In the genomic region with DNA sequence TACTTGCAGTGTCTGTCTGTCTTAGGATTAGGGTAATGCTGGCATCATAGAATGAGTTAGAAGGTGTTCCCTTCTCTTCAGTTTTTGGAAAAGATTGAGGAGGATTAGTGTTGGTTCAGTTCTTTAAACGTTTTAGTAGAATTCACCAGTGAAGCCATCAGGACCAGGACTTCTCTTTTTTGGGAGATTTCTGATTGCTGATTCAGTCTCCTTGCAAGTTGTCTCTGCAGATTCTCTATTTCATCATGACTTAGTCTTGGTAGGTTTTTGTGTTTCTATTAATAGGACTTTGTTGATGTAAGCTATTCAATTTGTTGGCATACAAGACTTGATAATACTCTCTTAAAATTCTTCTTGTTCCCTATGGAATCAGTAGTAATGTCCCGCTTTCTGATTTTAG, we compare ENCODE assay signal across 19 cellular contexts. TPM values are rescaled to one million over a fixed set of nuclear protein-coding genes. Genes with fewer than 3 reads are reported as not detected.
DNase-seq lines count a peak whose midpoint lies in the region; ATAC-seq and TF ChIP-seq lines count a peak whose summit lies in the region.
"Had no signal": no experiment of that assay in that cellular context is flagged by ENCODE, and none has a peak within 500 bp of the region (broad histone marks: within the 10 kb centered on the region; RNA-seq: fewer than 3 reads in every experiment).

No MANE protein-coding gene starts in this region.

- TF ChIP-seq CTCF in cardiac fibroblast (IDR thresholded peaks at IDR 0.05; ENCODE audit: low read depth, low read length) (no peak), gastrocnemius medialis (IDR thresholded peaks at IDR 0.05 in 4 of 5, conservative IDR thresholded peaks at IDR 0.05 in 1 of 5) (no peak), vagina (IDR thresholded peaks at IDR 0.05) (no peak), mesothelial cell of epicardium (IDR thresholded peaks at IDR 0.05; ENCODE audit: unreplicated experiment) (no peak)

- H3K36me3 Mint-ChIP-seq in activated naive CD8-positive, alpha-beta T cell, result peaks cover 36% of the 10 kb centered on the region
- H3K36me3 Mint-ChIP-seq in activated naive CD8-positive, alpha-beta T cell treated with anti-CD3 and anti-CD28 coated beads for 36 hours, result peaks cover 67% of the 10 kb centered on the region
- H3K36me3 Mint-ChIP-seq in mesothelial cell of epicardium, result peaks cover 52% of the 10 kb centered on the region

- peaks cover 49% of the 10 kb centered on the region for H3K4me1 Mint-ChIP-seq in activated naive CD8-positive, alpha-beta T cell (ENCODE audit: low read depth)
- H3K4me1 Mint-ChIP-seq in activated naive CD8-positive, alpha-beta T cell treated with anti-CD3 and anti-CD28 coated beads for 36 hours, result peaks cover 61% of the 10 kb centered on the region
- peaks cover 5% of the 10 kb centered on the region for H3K4me1 Mint-ChIP-seq in mesothelial cell of epicardium

- H3K27ac ChIP-seq in gastrocnemius medialis, result peak overlapping the region; percentile 74 to 85 (median 82)
- no peak overlapping the region for H3K27ac ChIP-seq in vagina
- H3K27ac ChIP-seq: coronary artery, epithelial cell of prostate, suprapubic skin had no signal

- H3K27ac Mint-ChIP-seq in activated naive CD8-positive, alpha-beta T cell, result peak overlapping the region; percentile 50
- H3K27ac Mint-ChIP-seq in activated naive CD8-positive, alpha-beta T cell treated with anti-CD3 and anti-CD28 coated beads for 36 hours, result no peak overlapping the region
- H3K27ac Mint-ChIP-seq in mesothelial cell of epicardium, result no peak overlapping the region
- H3K27ac Mint-ChIP-seq: H9 had no signal

- H3K9me3 ChIP-seq in gastrocnemius medialis, result no peaks in the 10 kb centered on the region
- H3K9me3 ChIP-seq in vagina, result no peaks in the 10 kb centered on the region
- H3K9me3 ChIP-seq: MG63, suprapubic skin had no signal

- H3K4me1 ChIP-seq in gastrocnemius medialis (peaks cover 25 to 41% of the 10 kb centered on the region in 2 donors), vagina (peaks cover 4% of the 10 kb centered on the region)
- H3K4me1 ChIP-seq: suprapubic skin had no signal

- DNase-seq in activated naive CD8-positive, alpha-beta T cell treated with anti-CD3 and anti-CD28 coated beads for 36 hours, result no peak
- DNase-seq in LHCN-M2 (ENCODE audit: low read depth), result peak; percentile 18
- DNase-seq in cardiac fibroblast (ENCODE audit: low read depth in 2 of 2), result peak; percentile 11 to 59
- no peak for DNase-seq in gastrocnemius medialis
- no peak for DNase-seq in vagina (ENCODE audit: extremely low spot score in 2 of 2)
- DNase-seq in mesothelial cell of epicardium (ENCODE audit: low spot score in 2 of 2, unreplicated experiment in 2 of 2), result no peak
- no peak for DNase-seq in sciatic nerve (ENCODE audit: low spot score)
- DNase-seq: activated CD4-positive, alpha-beta T cell treated with anti-CD3 and anti-CD28 coated beads, Interleukin-2, amount 50 U/mL, for 4 hours; aorta; GF-D8; H9; MG63; NCI-H2029 treated with DMSO at 0.1 percent for 48 hours; NCI-H524 treated with DMSO at 0.1 percent for 48 hours; stimulated activated CD4-positive, alpha-beta T cell treated with anti-CD3 and anti-CD28 coated beads, Interleukin-2, amount 100 ng/mL, for 48 hours had no signal

- in situ Hi-C loops in gastrocnemius medialis (cut with MboI; ENCODE audit: low sequenced_read_pairs in 4 of 4), result no loop called here

- H3K27me3 ChIP-seq in gastrocnemius medialis (no peaks in the 10 kb centered on the region), vagina (no peaks in the 10 kb centered on the region)
- H3K27me3 ChIP-seq: MG63, suprapubic skin had no signal

- no peak overlapping the region for H3K4me3 Mint-ChIP-seq in activated naive CD8-positive, alpha-beta T cell
- no peak overlapping the region for H3K4me3 Mint-ChIP-seq in activated naive CD8-positive, alpha-beta T cell treated with anti-CD3 and anti-CD28 coated beads for 36 hours
- no peak overlapping the region for H3K4me3 Mint-ChIP-seq in mesothelial cell of epicardium
- H3K4me3 Mint-ChIP-seq: H9 had no signal

- H3K36me3 ChIP-seq in gastrocnemius medialis, result no peaks in the 10 kb centered on the region
- peaks cover 0 to 22% of the 10 kb centered on the region in 2 donors for H3K36me3 ChIP-seq in vagina

- peaks cover 10% of the 10 kb centered on the region for H3K9me3 Mint-ChIP-seq in activated naive CD8-positive, alpha-beta T cell (ENCODE audit: low read depth)
- peaks cover 25% of the 10 kb centered on the region for H3K9me3 Mint-ChIP-seq in activated naive CD8-positive, alpha-beta T cell treated with anti-CD3 and anti-CD28 coated beads for 36 hours
- H3K9me3 Mint-ChIP-seq in mesothelial cell of epicardium, result peaks cover 38% of the 10 kb centered on the region

- no peak for TF ChIP-seq POLR2A in gastrocnemius medialis (IDR thresholded peaks at IDR 0.05)
- no peak for TF ChIP-seq POLR2A in vagina (IDR thresholded peaks at IDR 0.05)

- H3K27me3 Mint-ChIP-seq in activated naive CD8-positive, alpha-beta T cell, result no peaks in the 10 kb centered on the region
- no peaks in the 10 kb centered on the region for H3K27me3 Mint-ChIP-seq in activated naive CD8-positive, alpha-beta T cell treated with anti-CD3 and anti-CD28 coated beads for 36 hours
- H3K27me3 Mint-ChIP-seq in mesothelial cell of epicardium (ENCODE audit: low read depth), result no peaks in the 10 kb centered on the region

- no peak overlapping the region for H3K4me3 ChIP-seq in cardiac fibroblast (replicated peaks in 1 of 2; ENCODE audit: low read depth in 2 of 2, low read length in 2 of 2)
- no peak overlapping the region for H3K4me3 ChIP-seq in gastrocnemius medialis
- H3K4me3 ChIP-seq in vagina, result no peak overlapping the region
- H3K4me3 ChIP-seq: coronary artery, MG63, suprapubic skin had no signal

- intact Hi-C loops in gastrocnemius medialis (cut with DNase I; ENCODE audit: low total_unique reads), result loop anchor here (2.0 kb wide), 1 partner anchor 49 kb away; a partner anchor contains a TSS
- intact Hi-C loops in vagina (cut with DNase I), result no loop called here
- intact Hi-C loops in sciatic nerve (cut with DNase I), result no loop called here

- ATAC-seq in gastrocnemius medialis (no peak), sciatic nerve (no peak)

RNA-seq across cellular contexts. Expression of a gene that starts 48.9 kb away (rescaled TPM):
- 100 to 1,000 TPM; 113 to 115 TPM for total RNA-seq in activated naive CD8-positive, alpha-beta T cell treated with anti-CD3 and anti-CD28 coated beads for 36 hours
- total RNA-seq in LHCN-M2 (2014; rRNA removed) (132 and 144 TPM in 2 replicates), gastrocnemius medialis (10 to 100 TPM; 62.4 to 99.3 (median 69.0) TPM), vagina (65.3 TPM), mesothelial cell of epicardium (206 to 214 TPM (median 210 TPM) in 3 replicates), sciatic nerve (107 TPM)
- polyA plus RNA-seq in LHCN-M2 (2012), result 40.1 TPM

Comparison
In these comparisons a context has a peak if more than half of its experiments do, and no peak if none do; other contexts are left out.
1. DNase-seq: peak in LHCN-M2 (single experiment) and cardiac fibroblast (2 of 2); none in activated naive CD8-positive, alpha-beta T cell treated with anti-CD3 and anti-CD28 coated beads for 36 hours (single experiment), gastrocnemius medialis (0 of 2), vagina (0 of 2), mesothelial cell of epicardium (0 of 2) and sciatic nerve (single experiment).